14 cellular contexts compared by ENCODE assay signal in genomic region chr16:2708290-2708639, GRCh38. TPM values are rescaled to one million over a fixed set of nuclear protein-coding genes. Genes with fewer than 3 reads are reported as not detected.
A peak's percentile ranks its signal among the peaks of the same experiment; 100 is the strongest.
DNase-seq lines count a peak whose midpoint lies in the region; ATAC-seq and TF ChIP-seq lines count a peak whose summit lies in the region.
"Had no signal": no experiment of that assay in that cellular context is flagged by ENCODE, and none has a peak within 500 bp of the region (broad histone marks: within the 10 kb centered on the region; RNA-seq: fewer than 3 reads in every experiment).

No MANE protein-coding gene starts in this region.

- H3K27me3 Mint-ChIP-seq in activated T-cell treated with anti-CD3 and anti-CD28 coated beads, Interleukin-2, amount 50 U/mL, for 72 hours (ENCODE audit: low read depth) = no peaks in the 10 kb centered on the region
- peaks cover under 1% of the 10 kb centered on the region for H3K27me3 Mint-ChIP-seq in activated T-cell treated with anti-CD3 and anti-CD28 coated beads, Interleukin-2, amount 50 U/mL, for 24 hours
- H3K27me3 Mint-ChIP-seq in natural killer cell treated with Interleukin-12 subunit alpha and Interleukin-12 subunit beta and Interleukin-15 and Interleukin-18, amount 100 ng/mL, for 72 hours = no peaks in the 10 kb centered on the region
- H3K27me3 Mint-ChIP-seq in natural killer cell (ENCODE audit: low read depth in 2 of 2) = no peaks in the 10 kb centered on the region
- peaks cover 8% of the 10 kb centered on the region for H3K27me3 Mint-ChIP-seq in glutamatergic neuron (ENCODE audit: unreplicated experiment)
- H3K27me3 Mint-ChIP-seq: CD4-positive, CD25-positive, alpha-beta regulatory T cell; IgD-negative memory B cell had no signal

- no peak for ATAC-seq in activated T-cell treated with anti-CD3 and anti-CD28 coated beads, Interleukin-2, amount 50 U/mL, for 72 hours (replicated peaks in 1 of 2)
- no peak for ATAC-seq in natural killer cell treated with Interleukin-12 subunit alpha and Interleukin-12 subunit beta and Interleukin-15 and Interleukin-18, amount 100 ng/mL, for 72 hours
- no peak for ATAC-seq in natural killer cell

- peak overlapping the region; percentile 36 for H3K27ac Mint-ChIP-seq in activated T-cell treated with anti-CD3 and anti-CD28 coated beads, Interleukin-2, amount 50 U/mL, for 72 hours
- H3K27ac Mint-ChIP-seq in activated T-cell treated with anti-CD3 and anti-CD28 coated beads, Interleukin-2, amount 50 U/mL, for 24 hours = no peak overlapping the region
- no peak overlapping the region for H3K27ac Mint-ChIP-seq in natural killer cell treated with Interleukin-12 subunit alpha and Interleukin-12 subunit beta and Interleukin-15 and Interleukin-18, amount 100 ng/mL, for 72 hours
- H3K27ac Mint-ChIP-seq in natural killer cell = no peak overlapping the region
- no peak overlapping the region for H3K27ac Mint-ChIP-seq in glutamatergic neuron (ENCODE audit: unreplicated experiment)
- H3K27ac Mint-ChIP-seq: CD4-positive, CD25-positive, alpha-beta regulatory T cell; IgD-negative memory B cell had no signal

- no peaks in the 10 kb centered on the region for H3K9me3 Mint-ChIP-seq in activated T-cell treated with anti-CD3 and anti-CD28 coated beads, Interleukin-2, amount 50 U/mL, for 72 hours
- no peaks in the 10 kb centered on the region for H3K9me3 Mint-ChIP-seq in activated T-cell treated with anti-CD3 and anti-CD28 coated beads, Interleukin-2, amount 50 U/mL, for 24 hours
- H3K9me3 Mint-ChIP-seq in natural killer cell treated with Interleukin-12 subunit alpha and Interleukin-12 subunit beta and Interleukin-15 and Interleukin-18, amount 100 ng/mL, for 72 hours = no peaks in the 10 kb centered on the region
- H3K9me3 Mint-ChIP-seq in natural killer cell (no peaks in the 10 kb centered on the region), glutamatergic neuron (ENCODE audit: unreplicated experiment) (no peaks in the 10 kb centered on the region)
- H3K9me3 Mint-ChIP-seq: IgD-negative memory B cell had no signal

- H3K4me3 Mint-ChIP-seq in activated T-cell treated with anti-CD3 and anti-CD28 coated beads, Interleukin-2, amount 50 U/mL, for 72 hours = no peak overlapping the region
- no peak overlapping the region for H3K4me3 Mint-ChIP-seq in activated T-cell treated with anti-CD3 and anti-CD28 coated beads, Interleukin-2, amount 50 U/mL, for 24 hours
- no peak overlapping the region for H3K4me3 Mint-ChIP-seq in natural killer cell treated with Interleukin-12 subunit alpha and Interleukin-12 subunit beta and Interleukin-15 and Interleukin-18, amount 100 ng/mL, for 72 hours
- H3K4me3 Mint-ChIP-seq in natural killer cell (no peak overlapping the region), glutamatergic neuron (ENCODE audit: unreplicated experiment) (no peak overlapping the region)
- H3K4me3 Mint-ChIP-seq: CD4-positive, CD25-positive, alpha-beta regulatory T cell; IgD-negative memory B cell had no signal

- DNase-seq in activated T-cell treated with anti-CD3 and anti-CD28 coated beads, Interleukin-2, amount 50 U/mL, for 72 hours = no peak
- DNase-seq in activated T-cell treated with anti-CD3 and anti-CD28 coated beads, Interleukin-2, amount 50 U/mL, for 24 hours = no peak
- peak; percentile 16 for DNase-seq in natural killer cell treated with Interleukin-12 subunit alpha and Interleukin-12 subunit beta and Interleukin-15 and Interleukin-18, amount 100 ng/mL, for 72 hours (ENCODE audit: low spot score)
- DNase-seq in natural killer cell (no peak), glutamatergic neuron (peak; percentile 17), NCI-H524 (lab: John Stamatoyannopoulos, UW) (no peak), SW 1271 (lab: John Stamatoyannopoulos, UW) (no peak)
- DNase-seq in activated naive CD4-positive, alpha-beta T cell treated with Interleukin-2 at 50 U/mL for 16 hours = no peak
- DNase-seq: AML-193; CD4-positive, CD25-positive, alpha-beta regulatory T cell; DMS 273 treated with DMSO at 0.1 percent for 48 hours; HCEC 1CT had no signal

- peaks cover 1 to 2% of the 10 kb centered on the region in 2 donors for H3K36me3 Mint-ChIP-seq in activated T-cell treated with anti-CD3 and anti-CD28 coated beads, Interleukin-2, amount 50 U/mL, for 72 hours (ENCODE audit: insufficient read depth in 2 of 2)
- peaks cover 46% of the 10 kb centered on the region for H3K36me3 Mint-ChIP-seq in activated T-cell treated with anti-CD3 and anti-CD28 coated beads, Interleukin-2, amount 50 U/mL, for 24 hours (ENCODE audit: low read depth)
- no peaks in the 10 kb centered on the region for H3K36me3 Mint-ChIP-seq in natural killer cell treated with Interleukin-12 subunit alpha and Interleukin-12 subunit beta and Interleukin-15 and Interleukin-18, amount 100 ng/mL, for 72 hours
- no peaks in the 10 kb centered on the region for H3K36me3 Mint-ChIP-seq in natural killer cell
- no peaks in the 10 kb centered on the region for H3K36me3 Mint-ChIP-seq in glutamatergic neuron (ENCODE audit: unreplicated experiment)
- H3K36me3 Mint-ChIP-seq: IgD-negative memory B cell had no signal

- H3K4me1 Mint-ChIP-seq in activated T-cell treated with anti-CD3 and anti-CD28 coated beads, Interleukin-2, amount 50 U/mL, for 72 hours (ENCODE audit: low read depth) = no peaks in the 10 kb centered on the region
- H3K4me1 Mint-ChIP-seq in activated T-cell treated with anti-CD3 and anti-CD28 coated beads, Interleukin-2, amount 50 U/mL, for 24 hours (ENCODE audit: low read depth) = peaks cover 1% of the 10 kb centered on the region
- H3K4me1 Mint-ChIP-seq in natural killer cell treated with Interleukin-12 subunit alpha and Interleukin-12 subunit beta and Interleukin-15 and Interleukin-18, amount 100 ng/mL, for 72 hours (ENCODE audit: low read depth in 2 of 2) = no peaks in the 10 kb centered on the region
- H3K4me1 Mint-ChIP-seq in natural killer cell (no peaks in the 10 kb centered on the region), glutamatergic neuron (ENCODE audit: low read depth, unreplicated experiment) (peaks cover 5% of the 10 kb centered on the region)

- intact Hi-C loops in natural killer cell (cut with micrococcal nuclease) = no loop called here

- TF ChIP-seq CTCF in natural killer cell (IDR thresholded peaks at IDR 0.05) (no peak), glutamatergic neuron (IDR thresholded peaks at IDR 0.05; ENCODE audit: partially characterized antibody, unreplicated experiment) (no peak)

RNA-seq across cellular contexts. Expression of gene PRSS27, which starts 11.8 kb away (rescaled TPM):
- 1 to 10 TPM; 7.6 to 8.8 TPM for total RNA-seq in activated T-cell treated with anti-CD3 and anti-CD28 coated beads, Interleukin-2, amount 50 U/mL, for 72 hours
- 1 to 10 TPM; 1.1 to 1.4 TPM for total RNA-seq in natural killer cell treated with Interleukin-12 subunit alpha and Interleukin-12 subunit beta and Interleukin-15 and Interleukin-18, amount 100 ng/mL, for 72 hours
- 1 to 10 TPM in 2 of 3 donors, under 1 TPM in 1; 0.42 to 1.3 (median 1.2) TPM for total RNA-seq in natural killer cell
- total RNA-seq in glutamatergic neuron (ENCODE audit: unreplicated experiment) = 10.8 TPM
- total RNA-seq: Daoy had no signal

RNA-seq across cellular contexts. Expression of gene KCTD5, which starts 25.9 kb away (rescaled TPM):
- 10 to 100 TPM; 44.8 to 50.2 TPM for total RNA-seq in activated T-cell treated with anti-CD3 and anti-CD28 coated beads, Interleukin-2, amount 50 U/mL, for 72 hours
- 10 to 100 TPM; 46.2 to 65.0 TPM for total RNA-seq in natural killer cell treated with Interleukin-12 subunit alpha and Interleukin-12 subunit beta and Interleukin-15 and Interleukin-18, amount 100 ng/mL, for 72 hours
- total RNA-seq in natural killer cell (10 to 100 TPM; 34.2 to 37.9 (median 36.5) TPM), glutamatergic neuron (ENCODE audit: unreplicated experiment) (41.2 TPM)

RNA-seq across cellular contexts. Expression of gene SRRM2, which starts 44.2 kb away (rescaled TPM):
- 100 to 1,000 TPM; 696 to 731 TPM for total RNA-seq in activated T-cell treated with anti-CD3 and anti-CD28 coated beads, Interleukin-2, amount 50 U/mL, for 72 hours
- 1,000 to 10,000 TPM in 1 of 2 donors, 100 to 1,000 TPM in 1; 569 to 1,109 TPM for total RNA-seq in natural killer cell treated with Interleukin-12 subunit alpha and Interleukin-12 subunit beta and Interleukin-15 and Interleukin-18, amount 100 ng/mL, for 72 hours
- total RNA-seq in natural killer cell = 1,000 to 10,000 TPM; 1,131 to 1,162 (median 1,149) TPM
- 699 TPM for total RNA-seq in glutamatergic neuron (ENCODE audit: unreplicated experiment)

Comparison
In these comparisons a context has a peak if more than half of its experiments do, and no peak if none do; other contexts are left out.
1. DNase-seq: peak in natural killer cell treated with Interleukin-12 subunit alpha and Interleukin-12 subunit beta and Interleukin-15 and Interleukin-18, amount 100 ng/mL, for 72 hours (single experiment) and glutamatergic neuron (single experiment); none in activated T-cell treated with anti-CD3 and anti-CD28 coated beads, Interleukin-2, amount 50 U/mL, for 72 hours (0 of 2), activated T-cell treated with anti-CD3 and anti-CD28 coated beads, Interleukin-2, amount 50 U/mL, for 24 hours (single experiment), natural killer cell (single experiment), NCI-H524 (0 of 2), SW 1271 (0 of 2) and activated naive CD4-positive, alpha-beta T cell treated with Interleukin-2 at 50 U/mL for 16 hours (single experiment).